Comparison of ENCODE assay signal across 1 cellular context in the genomic region with DNA sequence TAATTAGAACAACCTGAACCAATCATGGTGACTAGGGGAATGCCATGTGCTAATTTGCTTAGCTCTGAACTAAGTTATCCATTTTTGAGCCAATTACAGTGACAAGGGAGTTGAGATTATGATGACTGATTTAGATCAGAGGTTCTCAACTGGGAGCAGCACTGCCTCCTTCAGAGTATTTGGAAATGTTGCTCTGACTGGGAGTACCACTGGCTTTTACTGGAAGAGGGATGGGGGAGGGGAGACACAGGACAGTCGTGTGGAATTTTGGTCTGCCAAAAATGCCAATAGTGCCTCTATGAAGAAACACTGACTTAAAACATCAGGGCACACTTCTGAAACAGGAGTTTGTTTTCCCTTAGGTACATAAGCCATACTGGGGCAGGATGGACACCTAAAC.
TF ChIP-seq lines count a peak whose summit lies in the region.

No MANE protein-coding gene starts in this region.

TF ChIP-seq in H1, 55 proteins besides CTCF, POLR2A, EP300 and RAD21:
- TF ChIP-seq ASH2L (IDR thresholded peaks at IDR 0.05; ENCODE audit: low read length), result no peak
- no peak for TF ChIP-seq SIX5 (IDR thresholded peaks at IDR 0.05; ENCODE audit: low read depth, low read length)
- TF ChIP-seq SUZ12 (IDR thresholded peaks at IDR 0.05; ENCODE audit: low read length), result no peak
